In genomic region chr2:178397002-178397605, GRCh38 we compare ENCODE assay signal across 8 cellular contexts. TPM values are rescaled to one million over a fixed set of nuclear protein-coding genes. Genes with fewer than 3 reads are reported as not detected.
DNase-seq lines count a peak whose midpoint lies in the region; ATAC-seq and TF ChIP-seq lines count a peak whose summit lies in the region.

No MANE protein-coding gene starts in this region.

- peak; percentile 80 for TF ChIP-seq CTCF in C4-2B (conservative IDR thresholded peaks at IDR 0.05)
- TF ChIP-seq CTCF in thoracic aorta (IDR thresholded peaks at IDR 0.05), result peak; percentile 52

- H3K27ac ChIP-seq in C4-2B (no peak overlapping the region), thoracic aorta (no peak overlapping the region)

- H3K4me3 ChIP-seq in thoracic aorta, result no peak overlapping the region

- no peak overlapping the region for H3K27ac Mint-ChIP-seq in immature natural killer cell

- no peak overlapping the region for H3K4me3 Mint-ChIP-seq in immature natural killer cell

- peaks cover 0 to 2% (median 2%) of the 10 kb centered on the region in 3 donors for H3K27me3 Mint-ChIP-seq in immature natural killer cell (ENCODE audit: low read depth in 3 of 3)

- no peaks in the 10 kb centered on the region for H3K27me3 ChIP-seq in thoracic aorta (replicated peaks; ENCODE audit: insufficient read depth)

- no peaks in the 10 kb centered on the region for H3K9me3 Mint-ChIP-seq in immature natural killer cell

- no peaks in the 10 kb centered on the region for H3K9me3 ChIP-seq in thoracic aorta

- H3K4me1 ChIP-seq in thoracic aorta (ENCODE audit: control insufficient read depth in 1 of 2, low read depth in 2 of 2), result no peaks in the 10 kb centered on the region

- peak; percentile 93 for ATAC-seq in GM18858 (IDR thresholded peaks at IDR 0.05; ENCODE audit: unreplicated experiment)
- peak; percentile 84 for ATAC-seq in HG03045 (IDR thresholded peaks at IDR 0.05; ENCODE audit: unreplicated experiment)
- ATAC-seq in thoracic aorta (ENCODE audit: insufficient number of reproducible peaks, low FRiP score, low read depth), result peak; percentile 61

- no peaks in the 10 kb centered on the region for H3K4me1 Mint-ChIP-seq in immature natural killer cell

- no peaks in the 10 kb centered on the region for H3K36me3 ChIP-seq in thoracic aorta

- DNase-seq in NCI-H2107 treated with DMSO at 0.1 percent for 48 hours (lab: John Stamatoyannopoulos, UW; ENCODE audit: unreplicated experiment), result peak; percentile 58
- DNase-seq in amniotic epithelial cell (ENCODE audit: low read depth), result peak; percentile 49
- peak; percentile 5 to 27 (median 22) for DNase-seq in immature natural killer cell
- DNase-seq in thoracic aorta (ENCODE audit: low spot score), result no peak
- no peak for DNase-seq in anterior cingulate cortex (lab: John Stamatoyannopoulos, UW)

- no peaks in the 10 kb centered on the region for H3K36me3 Mint-ChIP-seq in immature natural killer cell

RNA-seq across cellular contexts. Expression of gene PRKRA, which starts 53.9 kb away (rescaled TPM):
- 10 to 100 TPM; 37.7 to 57.7 (median 39.6) TPM for polyA plus RNA-seq in immature natural killer cell
- total RNA-seq in thoracic aorta, result 10 to 100 TPM; 61.3 to 71.5 TPM

RNA-seq across cellular contexts. Expression of gene PJVK, which starts 54.1 kb away (rescaled TPM):
- under 1 TPM in 1 of 3 donors, not detected in 2; 0.19 TPM for polyA plus RNA-seq in immature natural killer cell
- 1 to 10 TPM; 1.8 TPM for total RNA-seq in thoracic aorta

Comparison
In these comparisons a context has a peak if more than half of its experiments do, and no peak if none do; other contexts are left out.
1. DNase-seq: peak in NCI-H2107 treated with DMSO at 0.1 percent for 48 hours (single experiment), amniotic epithelial cell (single experiment) and immature natural killer cell (3 of 3); none in thoracic aorta (single experiment) and anterior cingulate cortex (0 of 58).
2. Peak in every context shown above with its lines, with median percentiles within 50 percentile points of each other: ATAC-seq.